9 cellular contexts compared by ENCODE assay signal in the genomic region with DNA sequence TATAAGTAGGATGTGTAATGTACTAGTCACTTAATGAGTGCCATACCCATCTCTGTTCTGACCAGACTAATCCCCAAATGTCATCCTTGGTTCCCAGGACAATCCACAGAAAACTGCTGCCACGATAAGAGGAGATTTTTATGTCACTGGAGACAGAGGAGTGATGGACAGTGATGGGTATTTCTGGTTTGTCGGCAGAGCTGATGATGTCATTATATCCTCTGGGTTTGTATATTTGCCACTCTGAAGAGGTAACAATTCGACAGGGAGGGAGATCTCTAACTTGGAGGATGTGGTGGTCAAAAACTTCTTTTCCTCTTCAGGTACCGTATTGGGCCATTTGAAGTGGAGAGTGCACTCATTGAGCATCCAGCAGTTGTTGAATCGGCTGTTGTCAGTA. TPM values are rescaled to one million over a fixed set of nuclear protein-coding genes. Genes with fewer than 3 reads are reported as not detected.
"Had no signal": no experiment of that assay in that cellular context is flagged by ENCODE, and none has a peak within 500 bp of the region (broad histone marks: within the 10 kb centered on the region; RNA-seq: fewer than 3 reads in every experiment).

No MANE protein-coding gene starts in this region.

- FAIRE-seq: G401.6, GM12878, GM12891, GM12892, GM18507, GM19239 had no signal

- H3K4me3 ChIP-seq: GM12878 had no signal

- DNase-seq: GDM1, GF-D8 had no signal

- ATAC-seq: GM12878 had no signal

RNA-seq across cellular contexts. Expression of gene ACSM4, which starts 20.3 kb away (rescaled TPM):
- total RNA-seq: G401, GM12878 had no signal
- polyA plus RNA-seq: GM12878 had no signal
